In the genomic region with DNA sequence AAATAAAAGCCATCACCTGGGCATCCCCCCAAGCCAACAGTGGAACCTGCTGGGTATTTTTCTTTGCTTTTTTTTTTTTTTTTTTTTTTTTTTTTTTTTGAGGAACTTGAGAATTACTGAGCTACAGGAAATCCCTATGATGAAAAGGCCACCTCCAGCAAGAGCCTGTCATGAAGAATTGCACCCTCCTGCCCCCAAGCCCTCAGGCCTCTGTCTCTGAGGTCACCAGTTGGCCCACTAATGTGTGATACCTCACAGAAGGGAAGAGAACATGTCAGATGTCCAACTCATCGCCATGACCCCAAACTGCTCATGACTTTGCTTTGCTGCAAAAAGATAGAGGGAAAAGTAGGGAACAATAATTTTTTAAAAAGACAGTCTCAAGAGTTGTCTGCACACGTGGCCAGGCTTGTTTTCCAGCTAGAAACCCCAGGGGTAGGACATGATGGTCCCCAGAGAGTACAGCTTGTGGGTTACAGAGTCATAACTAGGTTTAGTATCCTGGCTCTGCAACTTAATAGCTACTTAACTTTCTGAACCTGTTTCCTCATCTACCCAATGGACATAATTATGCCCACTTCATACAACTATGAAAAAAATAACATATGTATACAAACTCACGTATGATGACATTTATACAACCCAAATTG, we compare ENCODE assay signal across 17 cellular contexts.
DNase-seq lines count a peak whose midpoint lies in the region; ATAC-seq, FAIRE-seq and TF ChIP-seq lines count a peak whose summit lies in the region.
"Had no signal": no experiment of that assay in that cellular context is flagged by ENCODE, and none has a peak within 500 bp of the region (broad histone marks: within the 10 kb centered on the region; RNA-seq: fewer than 3 reads in every experiment).

No MANE protein-coding gene starts in this region.

- POLR2A ChIA-PET in GM12878 (lab: Charles Lee) = interaction anchor here (0.6 to 1.8 kb wide), 16 partner anchors 12 to 536 kb away, joined by 3 to 7 read pairs (median 4); no protein-coding TSS in a partner anchor

- H3K36me3 ChIP-seq in GM12878 (ENCODE audit: control insufficient read depth in 2 of 2, insufficient read depth in 2 of 2, low read length in 1 of 2) = no peaks in the 10 kb centered on the region
- no peaks in the 10 kb centered on the region for H3K36me3 ChIP-seq in HAP-1 (replicated peaks)
- H3K36me3 ChIP-seq: vagina had no signal

- H3K79me2 ChIP-seq in GM12878 (ENCODE audit: control insufficient read depth, insufficient read depth, low read length) = no peaks in the 10 kb centered on the region

- no peak for TF ChIP-seq RAD21 in GM12878 (IDR thresholded peaks at IDR 0.05; ENCODE audit: insufficient read depth, low read depth, low read length)

- TF ChIP-seq POLR2A in GM12878 (IDR thresholded peaks at IDR 0.05; ENCODE audit: low read depth, low read length) = no peak

- no TSS peak for BruUV-seq in GM12878 (replicated peaks; lab: Mats Ljungman, UMichigan)

- DNase-seq in NCI-H2171 treated with DMSO at 0.1 percent for 48 hours (lab: John Stamatoyannopoulos, UW) (peak; percentile 21), NCI-H2171 (lab: John Stamatoyannopoulos, UW) (no peak), GM12878 (ENCODE audit: low read depth, low spot score) (no peak), HAP-1 (ENCODE audit: low spot score in 2 of 2) (no peak), mucosa of gallbladder (ENCODE audit: low spot score) (no peak)
- DNase-seq: activated CD4-positive, CD25-positive, alpha-beta regulatory T cell; activated naive CD4-positive, alpha-beta T cell treated with anti-CD3 and anti-CD28 coated beads, Interleukin-2, amount 10 ng/mL, durations not matched to agents 7 days and 5 days; dermis blood vessel endothelial cell; NCI-H2081 treated with DMSO at 0.1 percent for 48 hours; OCI-M1; small intestine; stimulated activated naive CD8-positive, alpha-beta T cell treated with anti-CD3 and anti-CD28 coated beads, Interleukin-15, amount 100 ng/mL, for 72 hours; SW 1271 had no signal

- H3K4me1 ChIP-seq in GM12878 (ENCODE audit: control insufficient read depth, insufficient read depth, low read length) (peaks cover 17% of the 10 kb centered on the region), HAP-1 (no peaks in the 10 kb centered on the region)
- H3K4me1 ChIP-seq: vagina had no signal

- no peak overlapping the region for H3K4me2 ChIP-seq in GM12878 (ENCODE audit: control insufficient read depth, insufficient read depth)

- no peaks in the 10 kb centered on the region for H4K20me1 ChIP-seq in GM12878 (ENCODE audit: control insufficient read depth, insufficient read depth)

- TF ChIP-seq EP300 in GM12878 (IDR thresholded peaks at IDR 0.05; ENCODE audit: borderline replicate concordance in 1 of 2, control insufficient read depth in 1 of 2, low read depth in 2 of 2, low read length in 2 of 2) = no peak

- CTCF ChIA-PET in GM12878 (lab: Yijun Ruan, JAX) = interaction anchor here (0.7 to 2.4 kb wide), 5 partner anchors 15 to 233 kb away, joined by 3 to 20 read pairs (median 5); no protein-coding TSS in a partner anchor

- SMC1A ChIA-PET in GM12878 (lab: Charles Lee; ENCODE audit: uncharacterized antibody, unreplicated experiment) = interaction anchor here (0.6 to 4.6 kb wide), 24 partner anchors 11 to 288 kb away, joined by 3 to 31 read pairs (median 4); no protein-coding TSS in a partner anchor

- H3K9me3 ChIP-seq in GM12878 (replicated peaks; ENCODE audit: control insufficient read depth, insufficient read depth, low read length) (peaks cover 4% of the 10 kb centered on the region; the same call in 2 of the 3 replicates), HAP-1 (peaks cover 8% of the 10 kb centered on the region)
- H3K9me3 ChIP-seq: vagina had no signal

- no peak overlapping the region for H3K27ac ChIP-seq in GM12878 (ENCODE audit: control insufficient read depth, insufficient read depth)
- H3K27ac ChIP-seq: vagina had no signal

- RAD21 ChIA-PET in GM12878 (lab: Charles Lee; ENCODE audit: unreplicated experiment) = interaction anchor here (0.6 to 2.1 kb wide), 28 partner anchors 9 to 237 kb away, joined by 3 to 22 read pairs (median 5); no protein-coding TSS in a partner anchor

- ATAC-seq in GM21529 (IDR thresholded peaks at IDR 0.05; ENCODE audit: unreplicated experiment) (peak; percentile 56), HG03432 (IDR thresholded peaks at IDR 0.05; ENCODE audit: unreplicated experiment) (peak; percentile 76), GM12878 (peak; percentile 86), GM21447 (IDR thresholded peaks at IDR 0.05; ENCODE audit: unreplicated experiment) (no peak)
- ATAC-seq: stimulated activated naive CD8-positive, alpha-beta T cell treated with anti-CD3 and anti-CD28 coated beads, Interleukin-15, amount 100 ng/mL, for 72 hours had no signal

- in situ Hi-C loops in GM12878 (cut with MboI) (no loop called here), HAP-1 (cut with MboI; ENCODE audit: low sequenced_read_pairs) (no loop called here)

- H2AFZ ChIP-seq in GM12878 (ENCODE audit: control insufficient read depth, low read depth, low read length) = no peak overlapping the region; the same call in 1 of the 2 replicates

- TF ChIP-seq CTCF in GM12878 (IDR thresholded peaks at IDR 0.05 in 2 of 3, conservative IDR thresholded peaks at IDR 0.05 in 1 of 3; ENCODE audit: control insufficient read depth in 2 of 3, extremely low read depth in 1 of 3, insufficient read depth in 1 of 3, low read depth in 3 of 3, low read length in 3 of 3) = no peak

- H3K27me3 ChIP-seq in GM12878 (replicated peaks in 1 of 2; ENCODE audit: control insufficient read depth in 2 of 2, insufficient read depth in 2 of 2, low read length in 1 of 2) (no peaks in the 10 kb centered on the region), HAP-1 (ENCODE audit: low read depth) (no peaks in the 10 kb centered on the region)
- H3K27me3 ChIP-seq: vagina had no signal

- intact Hi-C loops in GM12878 (cut with micrococcal nuclease; ENCODE audit: unreplicated experiment) = loop anchor here (1.0 kb wide), 1 partner anchor 18 kb away; no protein-coding TSS in a partner anchor

- no peak for FAIRE-seq in GM12878 (lab: Jason Lieb, UNC)
- FAIRE-seq: small intestine had no signal

- H3K4me3 ChIP-seq in GM12878 (no peak overlapping the region), HAP-1 (no peak overlapping the region)
- H3K4me3 ChIP-seq: vagina had no signal

- 13% methylated on average over 3 of the region's 3 CpGs for WGBS in GM12878 (ENCODE audit: insufficient coverage, insufficient replicate concordance, low lambda C conversion rate, missing lambda C conversion rate)

- no peak overlapping the region for H3K9ac ChIP-seq in GM12878 (ENCODE audit: control insufficient read depth, insufficient read depth, low read length)

TF ChIP-seq in GM12878, 131 proteins besides CTCF, POLR2A, EP300 and RAD21 (continues in another document):
- no peak for TF ChIP-seq ATF7 (IDR thresholded peaks at IDR 0.05; ENCODE audit: low read depth)
- TF ChIP-seq IKZF2 (IDR thresholded peaks at IDR 0.05) = peak; percentile 27 to 72; a peak in 3 of 4 replicates
- TF ChIP-seq, protein P1, sequence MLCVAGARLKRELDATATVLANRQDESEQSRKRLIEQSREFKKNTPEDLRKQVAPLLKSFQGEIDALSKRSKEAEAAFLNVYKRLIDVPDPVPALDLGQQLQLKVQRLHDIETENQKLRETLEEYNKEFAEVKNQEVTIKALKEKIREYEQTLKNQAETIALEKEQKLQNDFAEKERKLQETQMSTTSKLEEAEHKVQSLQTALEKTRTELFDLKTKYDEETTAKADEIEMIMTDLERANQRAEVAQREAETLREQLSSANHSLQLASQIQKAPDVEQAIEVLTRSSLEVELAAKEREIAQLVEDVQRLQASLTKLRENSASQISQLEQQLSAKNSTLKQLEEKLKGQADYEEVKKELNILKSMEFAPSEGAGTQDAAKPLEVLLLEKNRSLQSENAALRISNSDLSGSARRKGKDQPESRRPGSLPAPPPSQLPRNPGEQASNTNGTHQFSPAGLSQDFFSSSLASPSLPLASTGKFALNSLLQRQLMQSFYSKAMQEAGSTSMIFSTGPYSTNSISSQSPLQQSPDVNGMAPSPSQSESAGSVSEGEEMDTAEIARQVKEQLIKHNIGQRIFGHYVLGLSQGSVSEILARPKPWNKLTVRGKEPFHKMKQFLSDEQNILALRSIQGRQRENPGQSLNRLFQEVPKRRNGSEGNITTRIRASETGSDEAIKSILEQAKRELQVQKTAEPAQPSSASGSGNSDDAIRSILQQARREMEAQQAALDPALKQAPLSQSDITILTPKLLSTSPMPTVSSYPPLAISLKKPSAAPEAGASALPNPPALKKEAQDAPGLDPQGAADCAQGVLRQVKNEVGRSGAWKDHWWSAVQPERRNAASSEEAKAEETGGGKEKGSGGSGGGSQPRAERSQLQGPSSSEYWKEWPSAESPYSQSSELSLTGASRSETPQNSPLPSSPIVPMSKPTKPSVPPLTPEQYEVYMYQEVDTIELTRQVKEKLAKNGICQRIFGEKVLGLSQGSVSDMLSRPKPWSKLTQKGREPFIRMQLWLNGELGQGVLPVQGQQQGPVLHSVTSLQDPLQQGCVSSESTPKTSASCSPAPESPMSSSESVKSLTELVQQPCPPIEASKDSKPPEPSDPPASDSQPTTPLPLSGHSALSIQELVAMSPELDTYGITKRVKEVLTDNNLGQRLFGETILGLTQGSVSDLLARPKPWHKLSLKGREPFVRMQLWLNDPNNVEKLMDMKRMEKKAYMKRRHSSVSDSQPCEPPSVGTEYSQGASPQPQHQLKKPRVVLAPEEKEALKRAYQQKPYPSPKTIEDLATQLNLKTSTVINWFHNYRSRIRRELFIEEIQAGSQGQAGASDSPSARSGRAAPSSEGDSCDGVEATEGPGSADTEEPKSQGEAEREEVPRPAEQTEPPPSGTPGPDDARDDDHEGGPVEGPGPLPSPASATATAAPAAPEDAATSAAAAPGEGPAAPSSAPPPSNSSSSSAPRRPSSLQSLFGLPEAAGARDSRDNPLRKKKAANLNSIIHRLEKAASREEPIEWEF (IDR thresholded peaks at IDR 0.05; ENCODE audit: insufficient replicate concordance, low read depth, low read length) = peak; percentile 21
- TF ChIP-seq BHLHE40 (IDR thresholded peaks at IDR 0.05; ENCODE audit: borderline replicate concordance in 1 of 2, low read depth in 2 of 2, low read length in 1 of 2) = 0 out of 4 replicates have a peak, but pooled peaks of 1 of the 2 experiments have one; percentile 6
- peak; percentile 84 for TF ChIP-seq ZNF384 (IDR thresholded peaks at IDR 0.05; ENCODE audit: borderline replicate concordance, low read depth, low read length)
- no peak for TF ChIP-seq BMI1 (IDR thresholded peaks at IDR 0.05; ENCODE audit: borderline replicate concordance)
- TF ChIP-seq FOS (IDR thresholded peaks at IDR 0.05; ENCODE audit: borderline replicate concordance, extremely low read depth, insufficient read length) = no peak
